ENCODE assay signal across 27 cellular contexts in the genomic region with DNA sequence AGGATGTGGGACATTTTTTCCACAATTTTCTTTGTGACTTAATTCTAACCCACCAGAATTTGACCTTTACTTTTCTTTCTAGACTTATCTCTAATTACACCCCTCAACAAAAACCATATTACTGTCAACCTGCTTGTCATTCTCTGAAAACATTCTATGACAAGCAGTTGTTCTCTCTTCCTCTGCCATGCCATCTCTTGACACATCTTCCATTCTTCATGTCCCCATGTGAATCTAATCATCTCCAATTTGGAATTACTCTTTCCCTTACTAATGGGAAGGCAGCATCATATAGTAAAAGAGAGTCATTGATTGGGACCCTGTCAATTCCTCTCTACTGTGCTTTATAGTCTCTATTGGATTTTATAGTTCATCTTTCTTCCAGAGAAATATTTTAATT.
DNase-seq lines count a peak whose midpoint lies in the region; TF ChIP-seq lines count a peak whose summit lies in the region.
"Had no signal": no experiment of that assay in that cellular context is flagged by ENCODE, and none has a peak within 500 bp of the region (broad histone marks: within the 10 kb centered on the region; RNA-seq: fewer than 3 reads in every experiment).

No MANE protein-coding gene starts in this region.

- no peaks in the 10 kb centered on the region for H3K27me3 ChIP-seq in neural cell (ENCODE audit: insufficient read depth, low read depth, low read length)
- H3K27me3 ChIP-seq: BE2C; BLaER1; BLaER1 treated with 17β-estradiol and CSF1 and Interleukin-3, amounts not matched to agents 10 nM and 100 nM had no signal

- H3K79me2 ChIP-seq in neural cell (replicated peaks; ENCODE audit: insufficient read depth, low read length) = no peaks in the 10 kb centered on the region

- H3K27ac ChIP-seq in neural cell (ENCODE audit: low read length) = peak overlapping the region; percentile 49
- H3K27ac ChIP-seq: 22Rv1; A549; BLaER1; BLaER1 treated with 17β-estradiol and CSF1 and Interleukin-3, amounts not matched to agents 10 nM and 100 nM; C4-2B had no signal

- TF ChIP-seq RAD21 in neural cell (conservative IDR thresholded peaks at IDR 0.05) = no peak

- peak; percentile 90 for TF ChIP-seq EP300 in neural cell (conservative IDR thresholded peaks at IDR 0.05; ENCODE audit: poor library complexity, severe bottlenecking)

- H3K9me3 ChIP-seq in neural cell (ENCODE audit: low read length) = no peaks in the 10 kb centered on the region
- H3K9me3 ChIP-seq: A549; BE2C; BLaER1; BLaER1 treated with 17β-estradiol and CSF1 and Interleukin-3, amounts not matched to agents 10 nM and 100 nM; Caco-2 had no signal

- no peaks in the 10 kb centered on the region for H3K9me2 ChIP-seq in neural cell (ENCODE audit: insufficient read depth, low read length)

- no peak overlapping the region for H3K9ac ChIP-seq in neural cell (ENCODE audit: low read length)
- H3K9ac ChIP-seq: BLaER1; BLaER1 treated with 17β-estradiol and CSF1 and Interleukin-3, amounts not matched to agents 10 nM and 100 nM had no signal

- H3K4me3 ChIP-seq in neural cell (ENCODE audit: low read length) = no peak overlapping the region
- H3K4me3 ChIP-seq: A549; BLaER1; BLaER1 treated with 17β-estradiol and CSF1 and Interleukin-3, amounts not matched to agents 10 nM and 100 nM had no signal

- H3K36me3 ChIP-seq in neural cell (ENCODE audit: insufficient read depth, low read length) = no peaks in the 10 kb centered on the region
- H3K36me3 ChIP-seq: BE2C; BLaER1; BLaER1 treated with 17β-estradiol and CSF1 and Interleukin-3, amounts not matched to agents 10 nM and 100 nM had no signal

- no peaks in the 10 kb centered on the region for H3F3A ChIP-seq in neural cell (ENCODE audit: insufficient read depth, low read length, poor library complexity, severe bottlenecking)

- H3K4me2 ChIP-seq in neural cell (ENCODE audit: low read length) = no peak overlapping the region
- H3K4me2 ChIP-seq: A549; BLaER1; BLaER1 treated with 17β-estradiol and CSF1 and Interleukin-3, amounts not matched to agents 10 nM and 100 nM had no signal

- no peak overlapping the region for H2AFZ ChIP-seq in neural cell (ENCODE audit: low read depth, low read length)

- no peak for DNase-seq in NK-92 (lab: John Stamatoyannopoulos, UW; ENCODE audit: unreplicated experiment)
- DNase-seq: 8988T; ACHN; AML-193; BE2C; C1 segment of cervical spinal cord; Caco-2; Calu3; CD4-positive, alpha-beta memory T cell; CD4-positive, alpha-beta T cell; CD4-positive, CD25-positive, alpha-beta regulatory T cell; CD8-positive, alpha-beta memory T cell; CD8-positive, alpha-beta T cell; COR-L47; DMS 273 treated with DMSO at 0.1 percent for 48 hours; DMS153; DMS53; DMS79; DMS79 treated with DMSO at 0.1 percent for 48 hours; DND-41; EL had no signal

- H4K20me1 ChIP-seq in neural cell (ENCODE audit: insufficient read depth) = no peaks in the 10 kb centered on the region
- H4K20me1 ChIP-seq: BLaER1; BLaER1 treated with 17β-estradiol and CSF1 and Interleukin-3, amounts not matched to agents 10 nM and 100 nM had no signal

- no peak for TF ChIP-seq CTCF in neural cell (IDR thresholded peaks at IDR 0.05; ENCODE audit: poor library complexity, severe bottlenecking)

TF ChIP-seq in neural cell, 6 proteins besides CTCF, POLR2A, EP300 and RAD21:
- TF ChIP-seq MXI1 (conservative IDR thresholded peaks at IDR 0.05; ENCODE audit: poor library complexity, severe bottlenecking) (no peak), SMC3 (conservative IDR thresholded peaks at IDR 0.05; ENCODE audit: poor library complexity) (no peak), TAF1 (IDR thresholded peaks at IDR 0.05; ENCODE audit: low read depth) (no peak), REST (IDR thresholded peaks at IDR 0.05; ENCODE audit: borderline replicate concordance) (peak; percentile 87), POLR2AphosphoS5 (IDR thresholded peaks at IDR 0.05) (peak; percentile 71), EZH2 (IDR thresholded peaks at IDR 0.05; ENCODE audit: borderline replicate concordance, insufficient read depth, low read length, poor library complexity, severe bottlenecking) (no peak)
TF ChIP-seq in neural cell: peak in this region for 2.
